In genomic region chr17:80812362-80813088, GRCh38 we compare ENCODE assay signal across 20 cellular contexts.
DNase-seq lines count a peak whose midpoint lies in the region; ATAC-seq lines count a peak whose summit lies in the region.
"Had no signal": no experiment of that assay in that cellular context is flagged by ENCODE, and none has a peak within 500 bp of the region (broad histone marks: within the 10 kb centered on the region; RNA-seq: fewer than 3 reads in every experiment).

No MANE protein-coding gene starts in this region.

- no peak overlapping the region for H3K23ac ChIP-seq in neuronal stem cell (ENCODE audit: low read depth, low read length, poor library complexity)
- H3K23ac ChIP-seq in mesenchymal stem cell (ENCODE audit: low read length in 2 of 2) = no peak overlapping the region

- H3K79me1 ChIP-seq in neuronal stem cell (ENCODE audit: low read depth, low read length) (no peaks in the 10 kb centered on the region), mesenchymal stem cell (replicated peaks; ENCODE audit: low read length, poor library complexity, severe bottlenecking) (peaks cover 25% of the 10 kb centered on the region)

- no peak overlapping the region for H3K27ac ChIP-seq in neuronal stem cell (replicated peaks; ENCODE audit: low read length)
- H3K27ac ChIP-seq in mesenchymal stem cell (ENCODE audit: low read length, poor library complexity, severe bottlenecking) = no peak overlapping the region
- H3K27ac ChIP-seq: dorsolateral prefrontal cortex, right lobe of liver, upper lobe of left lung had no signal

- H2BK5ac ChIP-seq in neuronal stem cell (ENCODE audit: low read length) = no peak overlapping the region
- no peak overlapping the region for H2BK5ac ChIP-seq in mesenchymal stem cell (ENCODE audit: low read depth, low read length, poor library complexity, severe bottlenecking)

- H3K4me2 ChIP-seq in neuronal stem cell (ENCODE audit: insufficient read depth, low read length, poor library complexity, severe bottlenecking) (no peak overlapping the region), mesenchymal stem cell (ENCODE audit: low read length, poor library complexity, severe bottlenecking) (no peak overlapping the region)

- H3K27me3 Mint-ChIP-seq in T-cell = no peaks in the 10 kb centered on the region
- H3K27me3 Mint-ChIP-seq in activated naive CD4-positive, alpha-beta T cell treated with anti-CD3 and anti-CD28 coated beads, Interleukin-2, amount 50 U/mL, for 24 hours = no peaks in the 10 kb centered on the region
- H3K27me3 Mint-ChIP-seq: brain had no signal

- H3K14ac ChIP-seq in neuronal stem cell (ENCODE audit: low read length) = peak overlapping the region; percentile 56
- no peak overlapping the region for H3K14ac ChIP-seq in mesenchymal stem cell (ENCODE audit: low read length in 2 of 2)

- H3K4me3 ChIP-seq in neuronal stem cell (ENCODE audit: low read length in 2 of 2) (no peak overlapping the region), mesenchymal stem cell (ENCODE audit: insufficient read depth in 1 of 2, low read depth in 1 of 2, low read length in 2 of 2) (no peak overlapping the region)
- H3K4me3 ChIP-seq: dorsolateral prefrontal cortex, HAP-1, heart left ventricle, right lobe of liver, upper lobe of left lung had no signal

- peak; percentile 16 for DNase-seq in activated T-cell treated with anti-CD3 and anti-CD28 coated beads, Interleukin-2, amount 50 U/mL, for 1 hour
- DNase-seq in activated T-cell treated with anti-CD3 and anti-CD28 coated beads, Interleukin-2, amount 50 U/mL, for 48 hours = no peak
- no peak for DNase-seq in T-cell
- no peak for DNase-seq in neuronal stem cell (ENCODE audit: low spot score)
- DNase-seq in NCI-H524 (lab: John Stamatoyannopoulos, UW) = no peak
- DNase-seq in mesenchymal stem cell = no peak
- no peak for DNase-seq in NCI-H446 (lab: John Stamatoyannopoulos, UW)
- DNase-seq: ACHN, NCI-H2029, NCI-H526 treated with DMSO at 0.1 percent for 48 hours, OCI-M1 had no signal

- no peaks in the 10 kb centered on the region for H3K9me3 ChIP-seq in neuronal stem cell (replicated peaks in 1 of 2; ENCODE audit: control insufficient read depth in 2 of 2, insufficient read depth in 1 of 2, low read depth in 1 of 2, low read length in 2 of 2)
- no peaks in the 10 kb centered on the region for H3K9me3 ChIP-seq in mesenchymal stem cell (ENCODE audit: control insufficient read depth, low read length)
- H3K9me3 ChIP-seq: Caco-2, HAP-1, right lobe of liver had no signal

- WGBS in neuronal stem cell (ENCODE audit: extremely low coverage in 2 of 2, insufficient read length in 2 of 2, insufficient replicate concordance in 1 of 2), 2 donors = no CpG with 5 or more reads among the region's 18 CpGs
- WGBS in mesenchymal stem cell = 92% methylated on average over 17 of the region's 18 CpGs

- peaks cover 34 to 64% (median 55%) of the 10 kb centered on the region in 3 donors for H3K4me1 Mint-ChIP-seq in T-cell
- H3K4me1 Mint-ChIP-seq in activated naive CD4-positive, alpha-beta T cell treated with anti-CD3 and anti-CD28 coated beads, Interleukin-2, amount 50 U/mL, for 24 hours = peaks cover 72% of the 10 kb centered on the region
- H3K4me1 Mint-ChIP-seq: mesothelial cell of epicardium had no signal

- H3K4ac ChIP-seq in neuronal stem cell (ENCODE audit: low read length) (no peak overlapping the region), mesenchymal stem cell (ENCODE audit: low read depth in 1 of 2, low read length in 2 of 2) (no peak overlapping the region)

- H4K91ac ChIP-seq in neuronal stem cell (ENCODE audit: low read depth, low read length, poor library complexity) (no peak overlapping the region), mesenchymal stem cell (ENCODE audit: low read length) (no peak overlapping the region)

- H3K36me3 ChIP-seq in neuronal stem cell (replicated peaks in 1 of 2; ENCODE audit: control insufficient read depth in 2 of 2, insufficient read depth in 2 of 2, low read length in 2 of 2) (no peaks in the 10 kb centered on the region), mesenchymal stem cell (ENCODE audit: control insufficient read depth in 1 of 2, insufficient read depth in 2 of 2, low read depth in 1 of 2, low read length in 2 of 2) (peaks cover 8 to 20% of the 10 kb centered on the region in 2 experiments)
- H3K36me3 ChIP-seq: HAP-1, right lobe of liver, upper lobe of left lung had no signal

- peaks cover 43% of the 10 kb centered on the region for H3K36me3 Mint-ChIP-seq in T-cell
- peaks cover 27% of the 10 kb centered on the region for H3K36me3 Mint-ChIP-seq in activated naive CD4-positive, alpha-beta T cell treated with anti-CD3 and anti-CD28 coated beads, Interleukin-2, amount 50 U/mL, for 24 hours

- no peak overlapping the region for H2BK12ac ChIP-seq in neuronal stem cell (ENCODE audit: low read length)
- H2BK12ac ChIP-seq in mesenchymal stem cell (ENCODE audit: low read length in 2 of 2) = no peak overlapping the region

- H2BK120ac ChIP-seq in neuronal stem cell (ENCODE audit: low read depth, low read length) = no peak overlapping the region
- H2BK120ac ChIP-seq in mesenchymal stem cell (ENCODE audit: low read depth, low read length) = no peak overlapping the region

- CTCF ChIA-PET in T-cell (lab: Charles Lee) = no interaction called here

- H3K18ac ChIP-seq in neuronal stem cell (ENCODE audit: low read length) (no peak overlapping the region), mesenchymal stem cell (ENCODE audit: low read depth in 1 of 2, low read length in 2 of 2) (no peak overlapping the region)

- H4K8ac ChIP-seq in neuronal stem cell (ENCODE audit: low read depth, low read length) = no peak overlapping the region
- no peak overlapping the region for H4K8ac ChIP-seq in mesenchymal stem cell (ENCODE audit: low read length)

- H3K27me3 ChIP-seq in neuronal stem cell (ENCODE audit: control insufficient read depth in 3 of 3, insufficient read depth in 3 of 3, low read depth in 1 of 3, low read length in 3 of 3) (no peaks in the 10 kb centered on the region), mesenchymal stem cell (ENCODE audit: control insufficient read depth in 1 of 2, insufficient read depth in 1 of 2, low read length in 2 of 2) (no peaks in the 10 kb centered on the region)
- H3K27me3 ChIP-seq: dorsolateral prefrontal cortex, heart left ventricle, right lobe of liver, upper lobe of left lung had no signal

- H3K4me1 ChIP-seq in neuronal stem cell (ENCODE audit: control insufficient read depth in 2 of 2, insufficient read depth in 1 of 2, low read depth in 1 of 2, low read length in 2 of 2) (peaks cover 0 to 5% of the 10 kb centered on the region in 2 donors), mesenchymal stem cell (ENCODE audit: control insufficient read depth, insufficient read depth, low read depth, low read length) (peaks cover 5% of the 10 kb centered on the region)
- H3K4me1 ChIP-seq: Caco-2, HAP-1, heart left ventricle, right lobe of liver, upper lobe of left lung had no signal

- peak overlapping the region; percentile 95 to 99 for H3K27ac Mint-ChIP-seq in T-cell
- H3K27ac Mint-ChIP-seq in activated naive CD4-positive, alpha-beta T cell treated with anti-CD3 and anti-CD28 coated beads, Interleukin-2, amount 50 U/mL, for 24 hours = peak overlapping the region; percentile 99
- H3K27ac Mint-ChIP-seq: mesothelial cell of epicardium had no signal

- H2AFZ ChIP-seq in neuronal stem cell (ENCODE audit: low read length) (no peak overlapping the region), mesenchymal stem cell (ENCODE audit: low read depth, low read length) (no peak overlapping the region)

- POLR2A ChIA-PET in T-cell (lab: Charles Lee) = no interaction called here

- peak overlapping the region; percentile 47 to 62 (median 53) for H3K4me3 Mint-ChIP-seq in T-cell
- H3K4me3 Mint-ChIP-seq in activated naive CD4-positive, alpha-beta T cell treated with anti-CD3 and anti-CD28 coated beads, Interleukin-2, amount 50 U/mL, for 24 hours = peak overlapping the region; percentile 79
- H3K4me3 Mint-ChIP-seq: brain, mesothelial cell of epicardium had no signal

- no peak overlapping the region for H3K9ac ChIP-seq in neuronal stem cell (ENCODE audit: low read depth, low read length, poor library complexity)
- no peak overlapping the region for H3K9ac ChIP-seq in mesenchymal stem cell (ENCODE audit: low read length)

- ATAC-seq in T-cell (replicated peaks in 1 of 4) = peak in 1 of 4 experiments; percentile 38
- ATAC-seq: heart left ventricle, right lobe of liver had no signal

- no peak overlapping the region for H2AK5ac ChIP-seq in neuronal stem cell (ENCODE audit: low read depth, low read length)
- no peak overlapping the region for H2AK5ac ChIP-seq in mesenchymal stem cell (ENCODE audit: low read length, severe bottlenecking)

- H2BK15ac ChIP-seq in neuronal stem cell (ENCODE audit: low read length) (no peak overlapping the region), mesenchymal stem cell (ENCODE audit: low read depth, poor library complexity, severe bottlenecking) (no peak overlapping the region)

- H3K9me3 Mint-ChIP-seq in T-cell = peaks cover 0 to 2% (median 2%) of the 10 kb centered on the region in 3 donors
- no peaks in the 10 kb centered on the region for H3K9me3 Mint-ChIP-seq in activated naive CD4-positive, alpha-beta T cell treated with anti-CD3 and anti-CD28 coated beads, Interleukin-2, amount 50 U/mL, for 24 hours
